Comparison of ENCODE assay signal across 1 cellular context in genomic region chr11:46983598-46983997, GRCh38.
A peak's percentile ranks its signal among the peaks of the same experiment; 100 is the strongest.
TF ChIP-seq lines count a peak whose summit lies in the region.

No MANE protein-coding gene starts in this region.

TF ChIP-seq in K562, 482 proteins besides CTCF, POLR2A, EP300 and RAD21:
- TF ChIP-seq ADNP (tag; IDR thresholded peaks at IDR 0.05) = peak; percentile 55; the same call in 1 of the 2 replicates
- TF ChIP-seq ZBTB7A (IDR thresholded peaks at IDR 0.05; ENCODE audit: borderline replicate concordance, control insufficient read depth, low read depth, low read length) = no peak
- TF ChIP-seq ZNF668 (CRISPR knock-in tag; IDR thresholded peaks at IDR 0.05) = no peak
- no peak for TF ChIP-seq NONO (IDR thresholded peaks at IDR 0.05; ENCODE audit: low read depth in 2 of 2, low read length in 1 of 2)
- TF ChIP-seq ZNF12 (CRISPR knock-in tag; IDR thresholded peaks at IDR 0.05) = 0 out of 2 replicates have a peak, but pooled peaks have one; percentile 33
